19 cellular contexts compared by ENCODE assay signal in genomic region chr16:79897087-79897443, GRCh38.
DNase-seq lines count a peak whose midpoint lies in the region; ATAC-seq and TF ChIP-seq lines count a peak whose summit lies in the region.
"Had no signal": no experiment of that assay in that cellular context is flagged by ENCODE, and none has a peak within 500 bp of the region (broad histone marks: within the 10 kb centered on the region; RNA-seq: fewer than 3 reads in every experiment).

No MANE protein-coding gene starts in this region.

- no peak overlapping the region for H2BK12ac ChIP-seq in neuronal stem cell (ENCODE audit: low read length)

- no peaks in the 10 kb centered on the region for H3K36me3 ChIP-seq in liver (ENCODE audit: control insufficient read depth in 4 of 4, insufficient read depth in 3 of 4, low read depth in 1 of 4, low read length in 3 of 4)
- no peaks in the 10 kb centered on the region for H3K36me3 ChIP-seq in neuronal stem cell (replicated peaks in 1 of 2; ENCODE audit: control insufficient read depth in 2 of 2, insufficient read depth in 2 of 2, low read length in 2 of 2)

- peaks cover 3% of the 10 kb centered on the region for H3K27me3 Mint-ChIP-seq in type B pancreatic cell

- H2BK120ac ChIP-seq in neuronal stem cell (ENCODE audit: low read depth, low read length): no peak overlapping the region

- peaks cover 7 to 42% (median 27%) of the 10 kb centered on the region in 4 donors for H3K4me1 ChIP-seq in liver (ENCODE audit: control insufficient read depth in 4 of 4, insufficient read depth in 4 of 4, low read length in 3 of 4)
- H3K4me1 ChIP-seq in neuronal stem cell (ENCODE audit: control insufficient read depth in 2 of 2, insufficient read depth in 1 of 2, low read depth in 1 of 2, low read length in 2 of 2): peaks cover 0 to 8% of the 10 kb centered on the region in 2 donors

- H3K18ac ChIP-seq in neuronal stem cell (ENCODE audit: low read length): no peak overlapping the region

- 43% methylated on average over 2 of the region's 2 CpGs for WGBS in liver
- no CpG with 5 or more reads among the region's 2 CpGs for WGBS in neuronal stem cell (ENCODE audit: extremely low coverage in 2 of 2, insufficient read length in 2 of 2, insufficient replicate concordance in 1 of 2), 2 donors

- no peak overlapping the region for H4K91ac ChIP-seq in neuronal stem cell (ENCODE audit: low read depth, low read length, poor library complexity)

- H3K9ac ChIP-seq in liver (ENCODE audit: low read depth in 1 of 2, low read length in 2 of 2) (peak overlapping the region in 1 of 2 donors; percentile 44), neuronal stem cell (ENCODE audit: low read depth, low read length, poor library complexity) (no peak overlapping the region)

- TF ChIP-seq CTCF in choroid plexus epithelial cell (conservative IDR thresholded peaks at IDR 0.05; ENCODE audit: low read depth, low read length): no peak
- TF ChIP-seq CTCF in liver (IDR thresholded peaks at IDR 0.05; ENCODE audit: low read depth, low read length, missing input control): no peak
- TF ChIP-seq CTCF in type B pancreatic cell (conservative IDR thresholded peaks at IDR 0.05): no peak

- no peaks in the 10 kb centered on the region for H3K27me3 ChIP-seq in liver (ENCODE audit: control insufficient read depth in 4 of 4, insufficient read depth in 4 of 4, low read length in 3 of 4)
- H3K27me3 ChIP-seq in neuronal stem cell (ENCODE audit: control insufficient read depth in 3 of 3, insufficient read depth in 3 of 3, low read depth in 1 of 3, low read length in 3 of 3): no peaks in the 10 kb centered on the region

- no peak overlapping the region for H2BK5ac ChIP-seq in neuronal stem cell (ENCODE audit: low read length)

- no peak for TF ChIP-seq RAD21 in liver (IDR thresholded peaks at IDR 0.05)

- no peak overlapping the region for H2AK5ac ChIP-seq in neuronal stem cell (ENCODE audit: low read depth, low read length)

- H3K4me2 ChIP-seq in neuronal stem cell (ENCODE audit: insufficient read depth, low read length, poor library complexity, severe bottlenecking): no peak overlapping the region

- H3K4me1 Mint-ChIP-seq in type B pancreatic cell (ENCODE audit: unreplicated experiment): peaks cover 6% of the 10 kb centered on the region
- H3K4me1 Mint-ChIP-seq: CD14-positive monocyte had no signal

- no peak overlapping the region for H3K4me3 Mint-ChIP-seq in type B pancreatic cell
- H3K4me3 Mint-ChIP-seq: CD14-positive monocyte had no signal

- H3K79me1 ChIP-seq in neuronal stem cell (ENCODE audit: low read depth, low read length): no peaks in the 10 kb centered on the region

- peak; percentile 4 for DNase-seq in choroid plexus epithelial cell (ENCODE audit: low read depth)
- DNase-seq in neuronal stem cell (ENCODE audit: low spot score): no peak
- no peak for DNase-seq in type B pancreatic cell (ENCODE audit: extremely low spot score, unreplicated experiment)
- DNase-seq in AML-193 (lab: John Stamatoyannopoulos, UW): no peak
- DNase-seq in NCI-H446 (lab: John Stamatoyannopoulos, UW): no peak
- DNase-seq: KG1, NCI-H1092 treated with DMSO at 0.1 percent for 48 hours, NCI-H146, NCI-H2029 treated with DMSO at 0.1 percent for 48 hours, NCI-H2171, NCI-H345, NCI-H524 treated with DMSO at 0.1 percent for 48 hours, NCI-H82 had no signal

- no peak overlapping the region for H3K14ac ChIP-seq in neuronal stem cell (ENCODE audit: low read length)

- H2BK15ac ChIP-seq in neuronal stem cell (ENCODE audit: low read length): no peak overlapping the region

- peaks cover 6% of the 10 kb centered on the region for H3K9me3 Mint-ChIP-seq in type B pancreatic cell

- peak overlapping the region; percentile 38 for H3K27ac Mint-ChIP-seq in type B pancreatic cell
- H3K27ac Mint-ChIP-seq: CD14-positive monocyte had no signal

- peak overlapping the region; percentile 66 to 79 for H3K27ac ChIP-seq in liver (ENCODE audit: low read depth in 1 of 2, low read length in 2 of 2)
- H3K27ac ChIP-seq in neuronal stem cell (replicated peaks; ENCODE audit: low read length): no peak overlapping the region

- H3K9me3 ChIP-seq in liver (ENCODE audit: control insufficient read depth in 4 of 4, low read length in 3 of 4): no peaks in the 10 kb centered on the region
- no peaks in the 10 kb centered on the region for H3K9me3 ChIP-seq in neuronal stem cell (replicated peaks in 1 of 2; ENCODE audit: control insufficient read depth in 2 of 2, insufficient read depth in 1 of 2, low read depth in 1 of 2, low read length in 2 of 2)

- H3K4ac ChIP-seq in neuronal stem cell (ENCODE audit: low read length): no peak overlapping the region

- no peak overlapping the region for H4K8ac ChIP-seq in neuronal stem cell (ENCODE audit: low read depth, low read length)

- H3K23ac ChIP-seq in neuronal stem cell (ENCODE audit: low read depth, low read length, poor library complexity): no peak overlapping the region

- H3K36me3 Mint-ChIP-seq in type B pancreatic cell: no peaks in the 10 kb centered on the region
- H3K36me3 Mint-ChIP-seq: CD14-positive monocyte had no signal

- H2AFZ ChIP-seq in neuronal stem cell (ENCODE audit: low read length): peak overlapping the region; percentile 13

- H3K4me3 ChIP-seq in choroid plexus epithelial cell (ENCODE audit: low read depth, low read length) (no peak overlapping the region), liver (ENCODE audit: low read depth in 1 of 3, low read length in 3 of 3) (no peak overlapping the region), neuronal stem cell (ENCODE audit: low read length in 2 of 2) (no peak overlapping the region)

- ATAC-seq in HG03469 (IDR thresholded peaks at IDR 0.05; ENCODE audit: unreplicated experiment): no peak
- ATAC-seq in GM21423 (IDR thresholded peaks at IDR 0.05; ENCODE audit: unreplicated experiment): no peak
- ATAC-seq: Panc1, SK-N-SH treated with all-trans-retinoic acid at 6 μM for 48 hours had no signal

TF ChIP-seq in liver, 16 proteins besides CTCF, POLR2A, EP300 and RAD21:
- no peak for TF ChIP-seq SP1 (IDR thresholded peaks at IDR 0.05)
- TF ChIP-seq FOXA1 (IDR thresholded peaks at IDR 0.05): no peak
- TF ChIP-seq NR2F2 (IDR thresholded peaks at IDR 0.05): no peak
- TF ChIP-seq HNF4A (conservative IDR thresholded peaks at IDR 0.05): no peak
- TF ChIP-seq EGR1 (IDR thresholded peaks at IDR 0.05; ENCODE audit: low read depth in 2 of 2): no peak
